Comparison of ENCODE assay signal across 7 cellular contexts in the genomic region with DNA sequence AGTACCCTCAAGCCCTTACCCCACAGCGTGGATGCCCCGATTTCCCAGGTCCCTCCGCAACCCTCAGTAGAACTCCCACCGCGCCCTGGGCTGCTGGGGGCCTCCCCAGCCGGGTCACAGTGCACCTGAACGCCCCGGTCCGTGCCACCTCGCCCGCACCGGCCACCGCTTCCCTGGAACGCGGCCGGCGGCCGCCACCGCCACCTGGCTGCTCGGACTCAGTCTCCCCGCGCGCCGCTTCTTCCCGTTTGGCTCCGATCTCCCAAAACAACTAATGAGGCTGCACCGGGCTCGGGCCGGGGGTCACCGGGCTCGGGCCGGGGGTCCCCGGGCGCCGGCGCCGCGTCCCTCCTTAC. TPM values are rescaled to one million over a fixed set of nuclear protein-coding genes. Genes with fewer than 3 reads are reported as not detected.
DNase-seq lines count a peak whose midpoint lies in the region; ATAC-seq, FAIRE-seq and TF ChIP-seq lines count a peak whose summit lies in the region.

No MANE protein-coding gene starts in this region.

- H3K4me2 ChIP-seq in OCI-LY3 (ENCODE audit: low read length): peak overlapping the region; percentile 78
- peak overlapping the region; percentile 99 for H3K4me2 ChIP-seq in neural progenitor cell

- no peaks in the 10 kb centered on the region for H3K9me3 ChIP-seq in OCI-LY3 (ENCODE audit: insufficient read depth, low read length)
- no peaks in the 10 kb centered on the region for H3K9me3 ChIP-seq in neural progenitor cell (ENCODE audit: low read depth)

- peak overlapping the region; percentile 85 for H3K4me3 Mint-ChIP-seq in neural progenitor cell

- peaks cover 3% of the 10 kb centered on the region for H3K27me3 Mint-ChIP-seq in neural progenitor cell (ENCODE audit: insufficient read depth, low read depth)

- no peaks in the 10 kb centered on the region for H3K36me3 ChIP-seq in OCI-LY3 (replicated peaks; ENCODE audit: low read depth, low read length)
- H3K36me3 ChIP-seq in neural progenitor cell: no peaks in the 10 kb centered on the region

- ATAC-seq in GM19438 (IDR thresholded peaks at IDR 0.05; ENCODE audit: low read depth, unreplicated experiment): peak; percentile 3

- H3K27ac ChIP-seq in OCI-LY3 (ENCODE audit: low read length) (no peak overlapping the region), neural progenitor cell (no peak overlapping the region)

- no peak for TF ChIP-seq CTCF in OCI-LY3 (IDR thresholded peaks at IDR 0.05; ENCODE audit: low read depth, low read length)
- no peak for TF ChIP-seq CTCF in epithelial cell of esophagus (IDR thresholded peaks at IDR 0.05; ENCODE audit: insufficient read depth, low read depth, low read length, missing control alignments)
- no peak for TF ChIP-seq CTCF in neural progenitor cell (IDR thresholded peaks at IDR 0.05)
- no peak for TF ChIP-seq CTCF in D721Med (IDR thresholded peaks at IDR 0.05; ENCODE audit: insufficient read depth, missing control alignments)

- H3K79me2 ChIP-seq in OCI-LY3 (ENCODE audit: low read length) (peaks cover 13% of the 10 kb centered on the region), neural progenitor cell (ENCODE audit: low read depth) (peaks cover 44% of the 10 kb centered on the region)

- H3F3A ChIP-seq in neural progenitor cell (ENCODE audit: low read depth): peaks cover 28% of the 10 kb centered on the region

- peak overlapping the region; percentile 66 for H3K9ac ChIP-seq in OCI-LY3 (ENCODE audit: low read length)
- peak overlapping the region; percentile 61 for H3K9ac ChIP-seq in neural progenitor cell

- H3K4me3 ChIP-seq in OCI-LY3 (ENCODE audit: low read length) (peak overlapping the region; percentile 78), epithelial cell of esophagus (ENCODE audit: low read length) (peak overlapping the region; percentile 70), neural progenitor cell (peak overlapping the region; percentile 100)

- H3K4me1 ChIP-seq in OCI-LY3 (ENCODE audit: low read length) (peaks cover 29% of the 10 kb centered on the region), neural progenitor cell (peaks cover 28% of the 10 kb centered on the region)

- peaks cover 33% of the 10 kb centered on the region for H3K4me1 Mint-ChIP-seq in neural progenitor cell

- no peak for FAIRE-seq in D721Med (lab: Jason Lieb, UNC)

- H3K36me3 Mint-ChIP-seq in neural progenitor cell: no peaks in the 10 kb centered on the region

- H3K9me3 Mint-ChIP-seq in neural progenitor cell: no peaks in the 10 kb centered on the region

- H4K20me1 ChIP-seq in OCI-LY3 (ENCODE audit: insufficient read depth, low read length): peaks cover 8% of the 10 kb centered on the region; the same call in 1 of the 2 replicates
- peaks cover 31% of the 10 kb centered on the region for H4K20me1 ChIP-seq in neural progenitor cell (ENCODE audit: low read depth)

- H3K27ac Mint-ChIP-seq in neural progenitor cell: no peak overlapping the region

- DNase-seq in epithelial cell of esophagus (ENCODE audit: low read depth) (no peak), neural progenitor cell (ENCODE audit: low spot score) (peak; percentile 42), D721Med (ENCODE audit: insufficient read length, low spot score) (no peak), kidney glomerular epithelial cell (lab: John Stamatoyannopoulos, UW) (no peak), HuH-7 (ENCODE audit: low spot score) (no peak)

- H2AFZ ChIP-seq in OCI-LY3 (ENCODE audit: low read depth, low read length): no peak overlapping the region
- H2AFZ ChIP-seq in neural progenitor cell (replicated peaks): peak overlapping the region; percentile 99

- H3K27me3 ChIP-seq in OCI-LY3 (ENCODE audit: low read depth, low read length) (no peaks in the 10 kb centered on the region), neural progenitor cell (peaks cover 17% of the 10 kb centered on the region)

RNA-seq across cellular contexts. Expression of a gene that starts 1.0 kb away (rescaled TPM):
- 25.8 and 34.6 TPM in 2 replicates for total RNA-seq in neural progenitor cell (ENCODE audit: low replicate concordance)
